ENCODE assay signal across 8 cellular contexts in the genomic region with DNA sequence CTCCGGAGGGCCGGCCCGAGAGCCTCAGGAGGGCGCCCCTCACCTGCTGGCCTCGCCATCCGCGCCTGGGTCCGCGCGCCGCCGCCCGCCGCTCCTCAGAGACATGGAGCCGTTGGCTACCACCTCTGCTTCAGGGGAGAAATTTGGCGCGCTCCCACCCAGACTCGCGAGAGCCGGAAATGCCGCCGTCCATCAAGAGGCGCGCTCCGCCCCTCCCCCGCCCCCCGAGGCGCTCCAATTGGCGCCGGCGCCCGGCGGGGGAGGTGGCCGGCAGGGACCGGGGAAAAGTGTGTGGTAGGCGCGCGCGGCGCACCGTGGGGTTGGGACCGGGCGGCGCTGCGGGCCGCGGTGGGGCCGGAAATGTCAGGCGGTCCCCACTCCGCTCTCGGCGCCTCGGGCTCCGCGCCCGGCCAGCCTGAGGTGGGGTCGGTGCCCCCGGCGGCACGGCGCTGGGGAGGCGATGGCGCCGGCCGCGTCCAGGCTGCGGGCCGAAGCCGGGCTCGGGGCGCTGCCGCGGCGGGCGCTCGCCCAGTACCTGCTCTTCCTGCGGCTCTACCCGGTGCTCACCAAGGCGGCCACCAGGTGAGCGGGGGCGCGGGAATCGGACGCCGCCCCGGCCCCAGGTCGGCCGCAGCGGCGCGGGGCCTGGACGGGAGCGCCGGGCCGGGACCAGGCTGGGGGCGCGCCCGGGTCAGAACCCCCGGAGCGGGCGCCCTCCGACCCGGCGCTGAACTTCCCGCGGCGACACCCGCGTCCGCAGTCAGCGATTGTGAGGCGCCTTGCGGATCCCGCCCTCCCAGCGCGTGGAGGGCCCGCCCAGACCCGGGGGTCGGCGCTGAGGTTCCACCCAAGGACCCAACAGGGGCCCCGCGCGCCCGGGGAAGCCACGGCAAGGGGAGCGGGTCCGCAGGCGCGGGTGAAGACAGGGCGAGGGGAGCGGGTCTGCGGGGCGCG. TPM values are rescaled to one million over a fixed set of nuclear protein-coding genes. Genes with fewer than 3 reads are reported as not detected.
DNase-seq lines count a peak whose midpoint lies in the region; ATAC-seq and TF ChIP-seq lines count a peak whose summit lies in the region.

A gene with protein sequence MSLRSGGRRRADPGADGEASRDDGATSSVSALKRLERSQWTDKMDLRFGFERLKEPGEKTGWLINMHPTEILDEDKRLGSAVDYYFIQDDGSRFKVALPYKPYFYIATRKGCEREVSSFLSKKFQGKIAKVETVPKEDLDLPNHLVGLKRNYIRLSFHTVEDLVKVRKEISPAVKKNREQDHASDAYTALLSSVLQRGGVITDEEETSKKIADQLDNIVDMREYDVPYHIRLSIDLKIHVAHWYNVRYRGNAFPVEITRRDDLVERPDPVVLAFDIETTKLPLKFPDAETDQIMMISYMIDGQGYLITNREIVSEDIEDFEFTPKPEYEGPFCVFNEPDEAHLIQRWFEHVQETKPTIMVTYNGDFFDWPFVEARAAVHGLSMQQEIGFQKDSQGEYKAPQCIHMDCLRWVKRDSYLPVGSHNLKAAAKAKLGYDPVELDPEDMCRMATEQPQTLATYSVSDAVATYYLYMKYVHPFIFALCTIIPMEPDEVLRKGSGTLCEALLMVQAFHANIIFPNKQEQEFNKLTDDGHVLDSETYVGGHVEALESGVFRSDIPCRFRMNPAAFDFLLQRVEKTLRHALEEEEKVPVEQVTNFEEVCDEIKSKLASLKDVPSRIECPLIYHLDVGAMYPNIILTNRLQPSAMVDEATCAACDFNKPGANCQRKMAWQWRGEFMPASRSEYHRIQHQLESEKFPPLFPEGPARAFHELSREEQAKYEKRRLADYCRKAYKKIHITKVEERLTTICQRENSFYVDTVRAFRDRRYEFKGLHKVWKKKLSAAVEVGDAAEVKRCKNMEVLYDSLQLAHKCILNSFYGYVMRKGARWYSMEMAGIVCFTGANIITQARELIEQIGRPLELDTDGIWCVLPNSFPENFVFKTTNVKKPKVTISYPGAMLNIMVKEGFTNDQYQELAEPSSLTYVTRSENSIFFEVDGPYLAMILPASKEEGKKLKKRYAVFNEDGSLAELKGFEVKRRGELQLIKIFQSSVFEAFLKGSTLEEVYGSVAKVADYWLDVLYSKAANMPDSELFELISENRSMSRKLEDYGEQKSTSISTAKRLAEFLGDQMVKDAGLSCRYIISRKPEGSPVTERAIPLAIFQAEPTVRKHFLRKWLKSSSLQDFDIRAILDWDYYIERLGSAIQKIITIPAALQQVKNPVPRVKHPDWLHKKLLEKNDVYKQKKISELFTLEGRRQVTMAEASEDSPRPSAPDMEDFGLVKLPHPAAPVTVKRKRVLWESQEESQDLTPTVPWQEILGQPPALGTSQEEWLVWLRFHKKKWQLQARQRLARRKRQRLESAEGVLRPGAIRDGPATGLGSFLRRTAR (N-terminal part only) (minus strand): TSS at position 132 of the 954 bp plus-strand sequence. CDS start 27 bp downstream, at position 105.
A gene (plus strand): TSS at position 377 of the 954 bp plus-strand sequence. CDS start 84 bp downstream, at position 461.

- no peaks in the 10 kb centered on the region for H3K9me3 Mint-ChIP-seq in T-helper 1 cell treated with Interleukin-12 subunit alpha and Interleukin-12 subunit beta and Interleukin-4 antibody, amounts not matched to agents 30 μg/mL and 1 μg/mL, for 36 hours

- peaks cover 24% of the 10 kb centered on the region for H3K4me1 Mint-ChIP-seq in T-helper 1 cell treated with Interleukin-12 subunit alpha and Interleukin-12 subunit beta and Interleukin-4 antibody, amounts not matched to agents 30 μg/mL and 1 μg/mL, for 36 hours (ENCODE audit: low read depth)

- H3K27ac Mint-ChIP-seq in T-helper 1 cell treated with Interleukin-12 subunit alpha and Interleukin-12 subunit beta and Interleukin-4 antibody, amounts not matched to agents 30 μg/mL and 1 μg/mL, for 36 hours, result peak within 1 kb of the TSS; percentile 79

- H3K27me3 ChIP-seq in psoas muscle (ENCODE audit: insufficient read depth in 3 of 3, low read length in 2 of 3), result no peaks in the 10 kb centered on the region

- peaks cover 0 to 12% of the 10 kb centered on the region in 2 donors for H3K36me3 ChIP-seq in psoas muscle (ENCODE audit: insufficient read depth in 1 of 2, low read depth in 1 of 2)

- peak within 1 kb of the TSS; percentile 75 for H3K4me3 ChIP-seq in psoas muscle

- ATAC-seq in GM18505 (IDR thresholded peaks at IDR 0.05; ENCODE audit: unreplicated experiment), result peak; percentile 91
- ATAC-seq in HG02943 (IDR thresholded peaks at IDR 0.05; ENCODE audit: low read depth, unreplicated experiment), result peak; percentile 91
- ATAC-seq in left ventricle myocardium superior, result peak; percentile 99
- ATAC-seq in psoas muscle, result peak; percentile 99 to 100 (median 100)

- peak within 1 kb of the TSS; percentile 65 for H3K27ac ChIP-seq in psoas muscle

- TF ChIP-seq CTCF in psoas muscle (IDR thresholded peaks at IDR 0.05), result peak; percentile 3

- H3K27me3 Mint-ChIP-seq in T-helper 1 cell treated with Interleukin-12 subunit alpha and Interleukin-12 subunit beta and Interleukin-4 antibody, amounts not matched to agents 30 μg/mL and 1 μg/mL, for 36 hours (ENCODE audit: low read depth), result no peaks in the 10 kb centered on the region

- TF ChIP-seq POLR2A in GM18505 (IDR thresholded peaks at IDR 0.05; ENCODE audit: borderline replicate concordance, extremely low read depth, insufficient read depth, insufficient read length), result peak; percentile 67

- intact Hi-C loops in left ventricle myocardium superior (cut with micrococcal nuclease), result no loop called here
- intact Hi-C loops in psoas muscle (cut with DNase I), result no loop called here

- peaks cover 17% of the 10 kb centered on the region for H3K36me3 Mint-ChIP-seq in T-helper 1 cell treated with Interleukin-12 subunit alpha and Interleukin-12 subunit beta and Interleukin-4 antibody, amounts not matched to agents 30 μg/mL and 1 μg/mL, for 36 hours (ENCODE audit: low read depth)

- no peaks in the 10 kb centered on the region for H3K9me3 ChIP-seq in psoas muscle

- peak within 1 kb of the TSS; percentile 83 for H3K4me3 Mint-ChIP-seq in T-helper 1 cell treated with Interleukin-12 subunit alpha and Interleukin-12 subunit beta and Interleukin-4 antibody, amounts not matched to agents 30 μg/mL and 1 μg/mL, for 36 hours

- WGBS in psoas muscle, 3 donors, result 0 to 1% (median 0%) methylated on average over 86 to 134 of the region's 134 CpGs

- H3K4me1 ChIP-seq in psoas muscle, result no peaks in the 10 kb centered on the region

- DNase-seq in NCI-H187 (lab: John Stamatoyannopoulos, UW), result peak; percentile 93 to 98
- DNase-seq in amniotic epithelial cell (ENCODE audit: low read depth), result peak; percentile 89
- peak; percentile 99 for DNase-seq in left ventricle myocardium superior
- DNase-seq in psoas muscle, result peak; percentile 98
- DNase-seq in ureter (ENCODE audit: low spot score), result peak; percentile 95

RNA-seq across cellular contexts. Expression of the first gene that starts in this region (rescaled TPM):
- total RNA-seq in left ventricle myocardium superior (13.0 TPM), psoas muscle (10 to 100 TPM in 3 of 4 donors, 1 to 10 TPM in 1; 6.7 to 15.1 (median 11.7) TPM), ureter (42.4 TPM)
- 1 to 10 TPM; 4.2 to 6.0 (median 5.4) TPM for polyA plus RNA-seq in psoas muscle

RNA-seq across cellular contexts. Expression of the second gene that starts in this region (rescaled TPM):
- total RNA-seq in left ventricle myocardium superior, result 75.1 TPM
- total RNA-seq in psoas muscle, result 10 to 100 TPM; 13.1 to 36.8 (median 19.3) TPM
- polyA plus RNA-seq in psoas muscle, result 10 to 100 TPM; 22.4 to 28.7 (median 23.7) TPM
- 11.8 TPM for total RNA-seq in ureter

Comparison
In these comparisons a context has a peak if more than half of its experiments do, and no peak if none do; other contexts are left out.
1. Peak in every context shown above with its lines: DNase-seq, ATAC-seq, H3K4me3 ChIP-seq and H3K27ac ChIP-seq.